2 cellular contexts compared by ENCODE assay signal in genomic region chr2:42708196-42708595, GRCh38.
TF ChIP-seq lines count a peak whose summit lies in the region.

No MANE protein-coding gene starts in this region.

TF ChIP-seq in GM23338, 12 proteins besides CTCF, POLR2A, EP300 and RAD21 (continued from another document):
- TF ChIP-seq JUNB (IDR thresholded peaks at IDR 0.05; ENCODE audit: unreplicated experiment) (no peak), CREB1 (CRISPR knock-in tag; IDR thresholded peaks at IDR 0.05; ENCODE audit: low read depth) (no peak), REST (IDR thresholded peaks at IDR 0.05; ENCODE audit: unreplicated experiment) (no peak), ETS1 (IDR thresholded peaks at IDR 0.05) (no peak), ZNF462 (CRISPR knock-in tag; IDR thresholded peaks at IDR 0.05) (no peak), ZNF331 (CRISPR knock-in tag; IDR thresholded peaks at IDR 0.05; ENCODE audit: low read depth) (no peak), EZH2phosphoT487 (IDR thresholded peaks at IDR 0.05; ENCODE audit: unreplicated experiment) (no peak), ZNF114 (CRISPR knock-in tag; IDR thresholded peaks at IDR 0.05) (no peak), NANOG (IDR thresholded peaks at IDR 0.05; ENCODE audit: borderline replicate concordance) (no peak), EZH2 (IDR thresholded peaks at IDR 0.05; ENCODE audit: low read depth, unreplicated experiment) (no peak), STAT1 (IDR thresholded peaks at IDR 0.05; ENCODE audit: unreplicated experiment) (no peak)

TF ChIP-seq in IMR-90, 13 proteins besides CTCF, POLR2A, EP300 and RAD21 (continued from another document):
- TF ChIP-seq FOS (IDR thresholded peaks at IDR 0.05; ENCODE audit: low read depth, low read length) = no peak
- no peak for TF ChIP-seq MXI1 (IDR thresholded peaks at IDR 0.05; ENCODE audit: borderline replicate concordance, low read depth, low read length)
- no peak for TF ChIP-seq NFE2L2 (IDR thresholded peaks at IDR 0.05; ENCODE audit: low read depth, low read length)
- no peak for TF ChIP-seq CHD1 (IDR thresholded peaks at IDR 0.05; ENCODE audit: low read depth, low read length)
- TF ChIP-seq SMC3 (IDR thresholded peaks at IDR 0.05; ENCODE audit: low read depth, low read length) = no peak
- TF ChIP-seq RFX5 (IDR thresholded peaks at IDR 0.05; ENCODE audit: low read depth, low read length) = no peak
